In the genomic region with DNA sequence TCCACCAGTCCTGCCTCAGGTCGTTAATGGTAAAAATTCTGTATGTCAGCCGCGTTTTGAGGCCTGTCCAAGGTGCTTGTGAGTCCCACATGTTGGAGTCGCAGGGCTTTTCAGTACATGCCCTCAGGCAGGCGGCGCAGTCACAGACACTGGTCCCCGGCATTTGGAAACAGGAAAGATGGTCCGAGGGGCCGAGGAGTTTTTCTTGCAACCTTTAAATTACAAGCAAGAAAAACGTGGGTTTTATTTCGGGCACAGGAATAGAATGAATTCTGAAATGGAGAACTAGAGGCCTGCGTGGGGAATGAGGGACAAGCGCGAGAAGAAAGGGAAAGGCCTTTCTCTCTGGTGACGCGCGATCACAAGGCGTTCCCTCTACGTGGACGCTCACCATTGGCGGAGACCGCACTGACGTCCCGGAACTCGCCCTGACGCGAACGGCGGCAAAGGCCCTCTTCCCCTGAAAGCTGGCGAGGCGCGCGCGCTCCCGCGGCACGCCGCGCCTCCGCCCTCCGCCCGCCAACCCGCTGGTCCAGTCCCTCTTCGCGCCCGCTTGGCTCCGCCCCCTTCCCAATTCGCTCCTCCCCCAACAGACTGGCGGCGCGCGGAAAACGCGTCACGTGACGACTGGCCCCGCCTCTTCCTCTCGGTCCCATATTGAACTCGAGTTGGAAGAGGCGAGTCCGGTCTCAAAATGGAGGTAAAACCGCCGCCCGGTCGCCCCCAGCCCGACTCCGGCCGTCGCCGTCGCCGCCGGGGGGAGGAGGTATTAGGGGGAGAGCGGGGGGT, we compare ENCODE assay signal across 8 cellular contexts. TPM values are rescaled to one million over a fixed set of nuclear protein-coding genes. Genes with fewer than 3 reads are reported as not detected.
A peak's percentile ranks its signal among the peaks of the same experiment; 100 is the strongest.
DNase-seq lines count a peak whose midpoint lies in the region; ATAC-seq, FAIRE-seq and TF ChIP-seq lines count a peak whose summit lies in the region.

TSS of gene HNRNPA3 (plus strand) at position 689 of the 789 bp plus-strand sequence. CDS start at position 695, 6 bp downstream.

- H3K27ac Mint-ChIP-seq in CD4-positive, CD25-positive, alpha-beta regulatory T cell, result peak within 1 kb of the TSS; percentile 99 to 100 (median 100)

- TF ChIP-seq CTCF in HepG2 (CRISPR knock-in tag; IDR thresholded peaks at IDR 0.05), result peak; percentile 48

- no peak within 1 kb of the TSS for H2AFZ ChIP-seq in HepG2 (ENCODE audit: low read length)

- H3K9ac ChIP-seq in HepG2 (ENCODE audit: insufficient read depth, low read depth, low read length), result peak within 1 kb of the TSS; percentile 99

- H3K36me3 Mint-ChIP-seq in CD4-positive, CD25-positive, alpha-beta regulatory T cell, result peaks cover 27% of the 10 kb centered on the region

- peak within 1 kb of the TSS; percentile 100 for H3K27ac ChIP-seq in CD4-positive, CD25-positive, alpha-beta regulatory T cell (ENCODE audit: insufficient read depth, low read length, poor library complexity, severe bottlenecking)
- peak within 1 kb of the TSS; percentile 99 for H3K27ac ChIP-seq in HepG2 (ENCODE audit: extremely low read length, insufficient read depth, low read length)

- peaks cover 56% of the 10 kb centered on the region for H3K4me1 ChIP-seq in CD4-positive, CD25-positive, alpha-beta regulatory T cell (ENCODE audit: control insufficient read depth, insufficient read depth, low read length, poor library complexity, severe bottlenecking)
- peaks cover 52% of the 10 kb centered on the region for H3K4me1 ChIP-seq in HepG2 (ENCODE audit: insufficient read depth, low read length)

- BruUV-seq in HepG2 (replicated peaks; lab: Mats Ljungman, UMichigan), result no TSS peak

- H3K36me3 ChIP-seq in CD4-positive, CD25-positive, alpha-beta regulatory T cell (ENCODE audit: control insufficient read depth, insufficient read depth, low read length), result peaks cover 22% of the 10 kb centered on the region
- H3K36me3 ChIP-seq in HepG2 (replicated peaks in 1 of 2; ENCODE audit: control insufficient read depth in 1 of 2, insufficient read depth in 2 of 2, low read length in 2 of 2), result peaks cover 10 to 21% of the 10 kb centered on the region in 2 experiments

- 1% methylated on average over 55 of the region's 74 CpGs for WGBS in HepG2 (ENCODE audit: low lambda C conversion rate)

- CTCF ChIA-PET in HepG2 (lab: Yijun Ruan, JAX; ENCODE audit: low intra/inter-chr PET ratio, low total read pairs), result no interaction called here

- H3K27me3 Mint-ChIP-seq in CD4-positive, CD25-positive, alpha-beta regulatory T cell, result peaks cover 7% of the 10 kb centered on the region

- peak; percentile 71 for FAIRE-seq in HepG2 (lab: Jason Lieb, UNC)

- POLR2A ChIA-PET in HepG2 (lab: Yijun Ruan, JAX), result interaction anchor here (0.7 to 1.7 kb wide), 29 partner anchors 8 to 1025 kb away, joined by 3 to 61 read pairs (median 8); partner anchors contain the start of gene NFE2L2

- peak; percentile 99 to 100 (median 99) for DNase-seq in CD4-positive, CD25-positive, alpha-beta regulatory T cell
- peak; percentile 99 for DNase-seq in NCI-H82 (lab: John Stamatoyannopoulos, UW)
- peak; percentile 99 for DNase-seq in activated CD4-positive, alpha-beta T cell treated with anti-CD3 and anti-CD28 coated beads, Interleukin-2, amount 50 U/mL, for 48 hours
- peak; percentile 98 to 99 for DNase-seq in dermis microvascular lymphatic vessel endothelial cell (ENCODE audit: low read depth in 2 of 2)
- DNase-seq in HepG2 (ENCODE audit: low spot score), result peak; percentile 98
- peak; percentile 100 for DNase-seq in stimulated activated CD4-positive, alpha-beta T cell treated with anti-CD3 and anti-CD28 coated beads, Interleukin-4, amount 100 ng/mL, for 1 hour

- H3K79me2 ChIP-seq in HepG2 (ENCODE audit: insufficient read depth, low read length), result peaks cover 67% of the 10 kb centered on the region

- peaks cover 21 to 61% (median 42%) of the 10 kb centered on the region in 4 donors for H3K4me1 Mint-ChIP-seq in CD4-positive, CD25-positive, alpha-beta regulatory T cell

- intact Hi-C loops in HepG2 (cut with micrococcal nuclease; ENCODE audit: unreplicated experiment), result loop anchor here (1.0 kb wide), 2 partner anchors 24 to 48 kb away; no protein-coding TSS in a partner anchor

- H3K4me3 ChIP-seq in CD4-positive, CD25-positive, alpha-beta regulatory T cell (ENCODE audit: low read depth, low read length), result peak within 1 kb of the TSS; percentile 99
- H3K4me3 ChIP-seq in HepG2 (replicated peaks in 1 of 3; ENCODE audit: insufficient read depth in 1 of 3, low read depth in 2 of 3, low read length in 3 of 3), result peak within 1 kb of the TSS; percentile 85 to 86 (median 86)

- no peaks in the 10 kb centered on the region for H3K27me3 ChIP-seq in CD4-positive, CD25-positive, alpha-beta regulatory T cell (ENCODE audit: control insufficient read depth, insufficient read depth, low read length)
- H3K27me3 ChIP-seq in HepG2 (ENCODE audit: control insufficient read depth in 1 of 2, insufficient read depth in 2 of 2, low read length in 2 of 2), result no peaks in the 10 kb centered on the region; a peak in 1 of 5 replicates

- H3K4me3 Mint-ChIP-seq in CD4-positive, CD25-positive, alpha-beta regulatory T cell, result peak within 1 kb of the TSS; percentile 88 to 97 (median 96)

- H4K20me1 ChIP-seq in HepG2 (ENCODE audit: insufficient read depth, low read length), result peaks cover 40% of the 10 kb centered on the region

- peak within 1 kb of the TSS; percentile 90 for H3K4me2 ChIP-seq in HepG2 (ENCODE audit: low read depth, low read length)

- peak; percentile 85 to 90 for ATAC-seq in CD4-positive, CD25-positive, alpha-beta regulatory T cell (ENCODE audit: low read depth in 2 of 2)
- peak; percentile 88 for ATAC-seq in GM19397 (IDR thresholded peaks at IDR 0.05; ENCODE audit: unreplicated experiment)
- ATAC-seq in HG03571 (IDR thresholded peaks at IDR 0.05; ENCODE audit: unreplicated experiment), result peak; percentile 90
- peak; percentile 93 for ATAC-seq in HepG2

- H3K9me3 Mint-ChIP-seq in CD4-positive, CD25-positive, alpha-beta regulatory T cell, result no peaks in the 10 kb centered on the region

- TF ChIP-seq RAD21 in HepG2 (CRISPR knock-in tag; IDR thresholded peaks at IDR 0.05), result peak; percentile 38; the same call in 1 of the 2 replicates

- TF ChIP-seq EP300 in HepG2 (IDR thresholded peaks at IDR 0.05; ENCODE audit: low read depth in 2 of 2, low read length in 2 of 2) (no peak; a peak in 1 of 4 replicates), HepG2 (CRISPR knock-in tag; IDR thresholded peaks at IDR 0.05; ENCODE audit: borderline replicate concordance) (no peak)

- in situ Hi-C loops in HepG2 (cut with HindIII; ENCODE audit: extremely low pct_ligation_motif_present, low pct_unique_long_range_greater_than_20kb), result loop anchor here (5.0 kb wide), 2 partner anchors 45 to 50 kb away; partner anchors contain the start of gene NFE2L2

- no peaks in the 10 kb centered on the region for H3K9me3 ChIP-seq in CD4-positive, CD25-positive, alpha-beta regulatory T cell (ENCODE audit: control insufficient read depth in 2 of 2, low read length in 2 of 2)
- no peaks in the 10 kb centered on the region for H3K9me3 ChIP-seq in HepG2 (ENCODE audit: low read length)

- TF ChIP-seq POLR2A in HepG2 (IDR thresholded peaks at IDR 0.05; ENCODE audit: insufficient read depth in 1 of 2, low read depth in 2 of 2, low read length in 2 of 2), result peak; percentile 84 to 98

TF ChIP-seq in HepG2, 621 proteins besides CTCF, POLR2A, EP300 and RAD21 (continues in another document):
- TF ChIP-seq KLF9 (CRISPR knock-in tag; IDR thresholded peaks at IDR 0.05; ENCODE audit: low read depth) (peak; percentile 74; the same call in 1 of the 2 replicates), IRX3 (CRISPR knock-in tag; IDR thresholded peaks at IDR 0.05; ENCODE audit: borderline replicate concordance, low read depth) (no peak; the same call in 1 of the 2 replicates), MTERF4 (CRISPR knock-in tag; IDR thresholded peaks at IDR 0.05) (peak; percentile 72; the same call in 1 of the 2 replicates)

RNA-seq across cellular contexts. Expression of gene HNRNPA3, which starts in this region (rescaled TPM):
- total RNA-seq in CD4-positive, CD25-positive, alpha-beta regulatory T cell, result 231 TPM
- polyA plus RNA-seq in CD4-positive, CD25-positive, alpha-beta regulatory T cell, result 10 to 100 TPM; 38.8 to 62.8 (median 56.2) TPM
- total RNA-seq in dermis microvascular lymphatic vessel endothelial cell, result 34.6 and 40.8 TPM in 2 replicates
- total RNA-seq in HepG2 (2016; rRNA removed; fragmentation: Illumina TruSeq; extraction: Trizol), result 97.7 and 164 TPM in 2 replicates
- total RNA-seq in HepG2 (2016; cell fraction: cytosol; rRNA removed; fragmentation: Illumina TruSeq; extraction: Trizol; ENCODE audit: low read depth), result 14.2 and 15.3 TPM in 2 replicates
- 105 and 171 TPM in 2 replicates for total RNA-seq in HepG2 (2016; cell fraction: insoluble cytoplasmic fraction; rRNA removed; fragmentation: Illumina TruSeq; extraction: Trizol)
- 84.7 and 87.9 TPM in 2 replicates for total RNA-seq in HepG2 (2016; cell fraction: membrane; rRNA removed; fragmentation: Illumina TruSeq; extraction: Trizol)
- total RNA-seq in HepG2 (2016; cell fraction: nucleus; rRNA removed; fragmentation: Illumina TruSeq; extraction: Trizol), result 152 and 163 TPM in 2 replicates
- 52.3 and 73.3 TPM in 2 replicates for polyA plus RNA-seq in HepG2 (2011; rRNA removed)
- 28.9 and 35.7 TPM in 2 replicates for polyA plus RNA-seq in HepG2 (2011; cell fraction: cytosol; rRNA removed)
- polyA plus RNA-seq in HepG2 (2011; cell fraction: nucleus; rRNA removed), result 80.5 and 102 TPM in 2 replicates
- 166 and 486 TPM in 2 replicates for polyA plus RNA-seq in HepG2 (2012)
- 36.5 and 45.0 TPM in 2 replicates for polyA plus RNA-seq in HepG2 (2016; cell fraction: cytosol; fragmentation: Illumina TruSeq; extraction: Trizol; ENCODE audit: low read depth)
- 1,088 and 1,120 TPM in 2 replicates for polyA plus RNA-seq in HepG2 (2016; cell fraction: insoluble cytoplasmic fraction; fragmentation: Illumina TruSeq; extraction: Trizol; ENCODE audit: low read depth)
- polyA plus RNA-seq in HepG2 (2016; cell fraction: membrane; fragmentation: Illumina TruSeq; extraction: Trizol; ENCODE audit: low read depth), result 139 and 151 TPM in 2 replicates
- polyA plus RNA-seq in HepG2 (2016; cell fraction: nucleus; fragmentation: Illumina TruSeq; extraction: Trizol; ENCODE audit: insufficient read depth, low read depth), result 525 and 575 TPM in 2 replicates
- 11.2 and 12.3 TPM in 2 replicates for polyA minus RNA-seq in HepG2 (2011; rRNA and poly(A)+ RNA removed; ENCODE audit: low replicate concordance)
- 34.8 and 38.9 TPM in 2 replicates for polyA minus RNA-seq in HepG2 (2011; cell fraction: cytosol; rRNA and poly(A)+ RNA removed)
- polyA minus RNA-seq in HepG2 (2011; cell fraction: nucleus; rRNA and poly(A)+ RNA removed), result 205 and 222 TPM in 2 replicates

Comparison
In these comparisons a context has a peak if more than half of its experiments do, and no peak if none do; other contexts are left out.
1. Peak in every context shown above with its lines: DNase-seq, ATAC-seq, H3K4me3 ChIP-seq and H3K27ac ChIP-seq.